In genomic region chr17:77306790-77307478, GRCh38 we compare ENCODE assay signal across 20 cellular contexts.
DNase-seq lines count a peak whose midpoint lies in the region; ATAC-seq and TF ChIP-seq lines count a peak whose summit lies in the region.
"Had no signal": no experiment of that assay in that cellular context is flagged by ENCODE, and none has a peak within 500 bp of the region (broad histone marks: within the 10 kb centered on the region; RNA-seq: fewer than 3 reads in every experiment).

No MANE protein-coding gene starts in this region.

- H3K4me1 ChIP-seq in H9 (ENCODE audit: insufficient read depth, low read length) (no peaks in the 10 kb centered on the region), prostate gland (replicated peaks) (no peaks in the 10 kb centered on the region)

- H3K27ac ChIP-seq in H9 (ENCODE audit: insufficient read length, low read depth, low read length) (no peak overlapping the region), prostate gland (no peak overlapping the region)
- H3K27ac ChIP-seq: heart left ventricle, KMS-11, neutrophil had no signal

- no peaks in the 10 kb centered on the region for H4K20me1 ChIP-seq in H9 (ENCODE audit: control insufficient read depth, insufficient read depth, insufficient read length)

- H3K79me1 ChIP-seq in H9 (ENCODE audit: insufficient read depth, low read depth, low read length, poor library complexity, severe bottlenecking): no peaks in the 10 kb centered on the region

- H2BK5ac ChIP-seq in H9 (ENCODE audit: insufficient read length, low read length): no peak overlapping the region

- H3K27ac Mint-ChIP-seq in H9 (peak overlapping the region in 2 of 3 experiments; percentile 60 to 86; a peak in 2 of 7 replicates), WTC11 (peak overlapping the region; percentile 83; the same call in 1 of the 2 replicates), progenitor cell of endocrine pancreas (peak overlapping the region; percentile 59)
- H3K27ac Mint-ChIP-seq: activated B cell treated with CpG ODN at 0.5 μM for 24 hours had no signal

- H4K8ac ChIP-seq in H9 (replicated peaks; ENCODE audit: insufficient read length, low read depth, low read length): no peak overlapping the region

- CTCF ChIA-PET in WTC11 (lab: Charles Lee): no interaction called here

- no peak overlapping the region for H3K4ac ChIP-seq in H9 (ENCODE audit: low read depth, low read length)

- no peak overlapping the region for H2AFZ ChIP-seq in H9 (ENCODE audit: low read length)

- no peaks in the 10 kb centered on the region for H3K27me3 ChIP-seq in H9 (ENCODE audit: insufficient read depth, low read length)
- no peaks in the 10 kb centered on the region for H3K27me3 ChIP-seq in prostate gland (replicated peaks; ENCODE audit: insufficient read depth)
- H3K27me3 ChIP-seq: heart left ventricle, neutrophil, sigmoid colon had no signal

- ATAC-seq in WTC11 (no peak), GM21528 (IDR thresholded peaks at IDR 0.05; ENCODE audit: low FRiP score, unreplicated experiment) (no peak)

- DNase-seq in H9 (no peak), WTC11 (ENCODE audit: low spot score) (no peak), left kidney (ENCODE audit: low read depth, low spot score) (peak; percentile 57), progenitor cell of endocrine pancreas (ENCODE audit: low spot score, unreplicated experiment) (no peak), prostate gland (ENCODE audit: low spot score) (no peak)
- DNase-seq in activated CD4-positive, alpha-beta T cell treated with anti-CD3 and anti-CD28 coated beads for 1 hour: no peak
- DNase-seq in activated CD4-positive, alpha-beta T cell treated with anti-CD3 and anti-CD28 coated beads, Interleukin-2, amount 50 U/mL, for 1 hour: no peak
- DNase-seq: activated B cell treated with CpG ODN at 0.5 μM for 24 hours; CD8-positive, alpha-beta memory T cell; effector CD4-positive, alpha-beta T cell; EL; heart left ventricle; NCI-H1092 treated with DMSO at 0.1 percent for 48 hours; NCI-H510A treated with DMSO at 0.1 percent for 48 hours; sigmoid colon; stimulated activated CD4-positive, alpha-beta T cell treated with anti-CD3 and anti-CD28 coated beads, Interleukin-2, amount 100 ng/mL, for 24 hours; T-helper 2 cell had no signal

- H3K56ac ChIP-seq in H9 (ENCODE audit: insufficient read length, low read depth, low read length): no peak overlapping the region

- WGBS in H9 (ENCODE audit: extremely low coverage, insufficient read length, low lambda C conversion rate): no CpG with 5 or more reads among the region's 18 CpGs
- 68% methylated on average over 15 of the region's 18 CpGs for WGBS in prostate gland

- H4K5ac ChIP-seq in H9 (ENCODE audit: insufficient read length, low read depth, low read length): no peak overlapping the region

- TF ChIP-seq CTCF in H9 (conservative IDR thresholded peaks at IDR 0.05) (no peak), WTC11 (IDR thresholded peaks at IDR 0.05) (no peak), progenitor cell of endocrine pancreas (IDR thresholded peaks at IDR 0.05; ENCODE audit: unreplicated experiment) (no peak), prostate gland (IDR thresholded peaks at IDR 0.05) (no peak)

- H3K23me2 ChIP-seq in H9 (ENCODE audit: insufficient read length, low read depth, low read length, poor library complexity, severe bottlenecking): no peaks in the 10 kb centered on the region

- H3K18ac ChIP-seq in H9 (ENCODE audit: insufficient read length, low read depth, low read length): no peak overlapping the region

- H2BK15ac ChIP-seq in H9 (ENCODE audit: low read depth, low read length): no peak overlapping the region

- H2BK120ac ChIP-seq in H9 (ENCODE audit: low read depth, low read length, poor library complexity, severe bottlenecking): no peak overlapping the region

- H3K79me2 ChIP-seq in H9 (ENCODE audit: insufficient read depth, low read length): no peaks in the 10 kb centered on the region; the same call in 1 of the 2 replicates

- no peak overlapping the region for H3K14ac ChIP-seq in H9 (ENCODE audit: insufficient read depth, low read length)

- H3K36me3 ChIP-seq in prostate gland: no peaks in the 10 kb centered on the region
- H3K36me3 ChIP-seq: heart left ventricle, neutrophil, sigmoid colon had no signal

- H3K9me3 ChIP-seq in H9 (ENCODE audit: control insufficient read depth, low read depth, low read length) (no peaks in the 10 kb centered on the region), prostate gland (no peaks in the 10 kb centered on the region)
- H3K9me3 ChIP-seq: heart left ventricle, neutrophil, sigmoid colon had no signal

- intact Hi-C loops in prostate gland (cut with DNase I): no loop called here

- H4K91ac ChIP-seq in H9 (ENCODE audit: insufficient read length, low read depth, low read length): no peak overlapping the region

- H3K23ac ChIP-seq in H9 (ENCODE audit: insufficient read length, low read depth, low read length): no peak overlapping the region

- H2AK5ac ChIP-seq in H9 (ENCODE audit: insufficient read length, low read length): no peak overlapping the region

- H3K4me1 Mint-ChIP-seq in H9 (peaks cover 5 to 12% of the 10 kb centered on the region in 2 experiments), WTC11 (peaks cover 9% of the 10 kb centered on the region), progenitor cell of endocrine pancreas (ENCODE audit: low read depth) (peaks cover 13% of the 10 kb centered on the region)

- POLR2A ChIA-PET in WTC11 (lab: Charles Lee): no interaction called here

- no peak overlapping the region for H3K9ac ChIP-seq in H9 (ENCODE audit: extremely low read depth, insufficient read length, low read length)
- H3K9ac ChIP-seq: KMS-11 had no signal

- H3K4me2 ChIP-seq in H9 (ENCODE audit: insufficient read depth, insufficient read length, low read length): no peak overlapping the region
- H3K4me2 ChIP-seq: KMS-11 had no signal

- no peaks in the 10 kb centered on the region for H3K27me3 Mint-ChIP-seq in H9 (ENCODE audit: low read depth)
- H3K27me3 Mint-ChIP-seq in WTC11 (ENCODE audit: low read depth): no peaks in the 10 kb centered on the region
- H3K27me3 Mint-ChIP-seq in progenitor cell of endocrine pancreas: no peaks in the 10 kb centered on the region

- no peak for TF ChIP-seq POLR2A in prostate gland (IDR thresholded peaks at IDR 0.05)

- no peak overlapping the region for H3T11ph ChIP-seq in H9 (ENCODE audit: low read length)

- no peaks in the 10 kb centered on the region for H3K9me3 Mint-ChIP-seq in H9
- H3K9me3 Mint-ChIP-seq in WTC11: no peaks in the 10 kb centered on the region
- no peaks in the 10 kb centered on the region for H3K9me3 Mint-ChIP-seq in progenitor cell of endocrine pancreas (ENCODE audit: low read depth)
- H3K9me3 Mint-ChIP-seq: activated B cell treated with CpG ODN at 0.5 μM for 24 hours had no signal

- no peak overlapping the region for H2BK12ac ChIP-seq in H9 (ENCODE audit: insufficient read length, low read depth, low read length)

- H3K4me3 Mint-ChIP-seq in H9 (no peak overlapping the region; a peak in 1 of 5 replicates), WTC11 (no peak overlapping the region), progenitor cell of endocrine pancreas (ENCODE audit: low read depth) (no peak overlapping the region)
- H3K4me3 Mint-ChIP-seq: activated B cell treated with CpG ODN at 0.5 μM for 24 hours; CD8-positive, alpha-beta memory T cell had no signal

- no peak overlapping the region for H2BK20ac ChIP-seq in H9 (ENCODE audit: low read depth, low read length, poor library complexity, severe bottlenecking)

- peaks cover 10 to 18% (median 13%) of the 10 kb centered on the region in 3 experiments; a peak in 6 of 7 replicates for H3K36me3 Mint-ChIP-seq in H9 (ENCODE audit: insufficient read depth in 1 of 3, low read depth in 3 of 3)
- H3K36me3 Mint-ChIP-seq in WTC11: no peaks in the 10 kb centered on the region; the same call in 1 of the 2 replicates
- peaks cover 6% of the 10 kb centered on the region for H3K36me3 Mint-ChIP-seq in progenitor cell of endocrine pancreas (ENCODE audit: insufficient read depth)
- H3K36me3 Mint-ChIP-seq: CD8-positive, alpha-beta memory T cell had no signal

- no peak overlapping the region for H3K4me3 ChIP-seq in prostate gland
- H3K4me3 ChIP-seq: heart left ventricle, sigmoid colon had no signal

TF ChIP-seq in WTC11, 78 proteins besides CTCF, POLR2A, EP300 and RAD21 (continues in another document):
- TF ChIP-seq ZBTB43 (CRISPR knock-in tag; IDR thresholded peaks at IDR 0.05): no peak
- TF ChIP-seq IRF2 (CRISPR knock-in tag; IDR thresholded peaks at IDR 0.05; ENCODE audit: borderline replicate concordance, low read depth): no peak
- TF ChIP-seq SMAD4 (CRISPR knock-in tag; IDR thresholded peaks at IDR 0.05): no peak
- TF ChIP-seq ZNF232 (CRISPR knock-in tag; IDR thresholded peaks at IDR 0.05): no peak
- TF ChIP-seq PREB (CRISPR knock-in tag; IDR thresholded peaks at IDR 0.05; ENCODE audit: borderline replicate concordance): no peak; the same call in 1 of the 2 replicates
- TF ChIP-seq IRF1 (CRISPR knock-in tag; IDR thresholded peaks at IDR 0.05): no peak
- no peak for TF ChIP-seq ZNF671 (CRISPR knock-in tag; IDR thresholded peaks at IDR 0.05)
- no peak for TF ChIP-seq CBFB (CRISPR knock-in tag; IDR thresholded peaks at IDR 0.05; ENCODE audit: low read depth)
- TF ChIP-seq TCF7 (CRISPR knock-in tag; IDR thresholded peaks at IDR 0.05; ENCODE audit: low read depth): no peak
